In the genomic region with DNA sequence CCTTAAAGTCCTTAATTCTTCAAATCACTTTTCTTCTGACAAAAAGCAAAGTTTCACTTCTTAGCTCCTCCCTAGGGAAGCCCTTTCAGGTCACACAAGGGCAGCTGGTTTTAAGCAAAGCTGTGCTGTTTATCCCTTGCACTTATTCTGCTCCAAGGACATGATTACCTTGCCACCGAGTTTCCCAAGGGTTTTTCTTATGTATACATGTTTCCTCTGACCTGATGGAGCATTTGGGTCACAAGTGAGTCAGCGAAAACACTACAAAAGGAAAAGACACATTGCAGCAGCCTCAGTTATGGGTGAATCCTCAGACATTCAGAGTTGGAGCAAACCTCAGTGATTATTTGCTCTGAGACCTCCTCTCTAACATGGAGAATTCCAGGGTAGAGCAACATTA, we compare ENCODE assay signal across 1 cellular context.
TF ChIP-seq lines count a peak whose summit lies in the region.

No MANE protein-coding gene starts in this region.

TF ChIP-seq in SK-N-SH treated with all-trans-retinoic acid at 6 μM for 48 hours, 23 proteins besides CTCF, POLR2A, EP300 and RAD21 (continued from another document):
- TF ChIP-seq, protein P1, sequence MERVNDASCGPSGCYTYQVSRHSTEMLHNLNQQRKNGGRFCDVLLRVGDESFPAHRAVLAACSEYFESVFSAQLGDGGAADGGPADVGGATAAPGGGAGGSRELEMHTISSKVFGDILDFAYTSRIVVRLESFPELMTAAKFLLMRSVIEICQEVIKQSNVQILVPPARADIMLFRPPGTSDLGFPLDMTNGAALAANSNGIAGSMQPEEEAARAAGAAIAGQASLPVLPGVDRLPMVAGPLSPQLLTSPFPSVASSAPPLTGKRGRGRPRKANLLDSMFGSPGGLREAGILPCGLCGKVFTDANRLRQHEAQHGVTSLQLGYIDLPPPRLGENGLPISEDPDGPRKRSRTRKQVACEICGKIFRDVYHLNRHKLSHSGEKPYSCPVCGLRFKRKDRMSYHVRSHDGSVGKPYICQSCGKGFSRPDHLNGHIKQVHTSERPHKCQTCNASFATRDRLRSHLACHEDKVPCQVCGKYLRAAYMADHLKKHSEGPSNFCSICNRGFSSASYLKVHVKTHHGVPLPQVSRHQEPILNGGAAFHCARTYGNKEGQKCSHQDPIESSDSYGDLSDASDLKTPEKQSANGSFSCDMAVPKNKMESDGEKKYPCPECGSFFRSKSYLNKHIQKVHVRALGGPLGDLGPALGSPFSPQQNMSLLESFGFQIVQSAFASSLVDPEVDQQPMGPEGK (CRISPR knock-in tag; IDR thresholded peaks at IDR 0.05; ENCODE audit: borderline replicate concordance) = no peak
- TF ChIP-seq OSR1 (CRISPR knock-in tag; IDR thresholded peaks at IDR 0.05) = no peak
- TF ChIP-seq ZNF70 (CRISPR knock-in tag; IDR thresholded peaks at IDR 0.05) = no peak
- TF ChIP-seq CSDC2 (CRISPR knock-in tag; IDR thresholded peaks at IDR 0.05) = no peak
- TF ChIP-seq ZNF8 (CRISPR knock-in tag; IDR thresholded peaks at IDR 0.05) = no peak
